8 cellular contexts compared by ENCODE assay signal in genomic region chr1:44740179-44740617, GRCh38. TPM values are rescaled to one million over a fixed set of nuclear protein-coding genes. Genes with fewer than 3 reads are reported as not detected.
DNase-seq lines count a peak whose midpoint lies in the region; FAIRE-seq and TF ChIP-seq lines count a peak whose summit lies in the region.

No MANE protein-coding gene starts in this region.

- intact Hi-C loops in CD4-positive, alpha-beta memory T cell (cut with micrococcal nuclease): no loop called here
- intact Hi-C loops in colonic mucosa (cut with DNase I): no loop called here

- POLR2A ChIA-PET in CD4-positive, alpha-beta memory T cell (lab: Charles Lee; ENCODE audit: partially characterized antibody): interaction anchor here (1.9 to 2.4 kb wide), 4 partner anchors 10 to 60 kb away, joined by 6 to 25 read pairs (median 11); partner anchors contain the start of genes PLK3, RNU5D-1 and RPS8

- H3K36me3 ChIP-seq in CD4-positive, alpha-beta memory T cell (ENCODE audit: insufficient read depth, low read length): no peaks in the 10 kb centered on the region
- H3K36me3 ChIP-seq in KMS-11 (ENCODE audit: insufficient read depth) (no peaks in the 10 kb centered on the region; the same call in 1 of the 2 replicates), colonic mucosa (no peaks in the 10 kb centered on the region)

- H3K4me1 ChIP-seq in CD4-positive, alpha-beta memory T cell (ENCODE audit: insufficient read depth, low read length): peaks cover 15% of the 10 kb centered on the region
- H3K4me1 ChIP-seq in KMS-11 (ENCODE audit: low read depth, poor library complexity, severe bottlenecking) (peaks cover 43% of the 10 kb centered on the region), colonic mucosa (peaks cover 5% of the 10 kb centered on the region)

- H3K4me2 ChIP-seq in KMS-11: peak overlapping the region; percentile 87

- no peak for FAIRE-seq in H54 (lab: Jason Lieb, UNC)

- peaks cover 0 to 2% of the 10 kb centered on the region in 2 donors for H3K36me3 Mint-ChIP-seq in CD4-positive, alpha-beta memory T cell
- H3K36me3 Mint-ChIP-seq in nephron (ENCODE audit: low read depth): peaks cover 12% of the 10 kb centered on the region

- H3K9me3 Mint-ChIP-seq in CD4-positive, alpha-beta memory T cell: no peaks in the 10 kb centered on the region
- no peaks in the 10 kb centered on the region for H3K9me3 Mint-ChIP-seq in nephron

- TF ChIP-seq POLR2A in H54 (IDR thresholded peaks at IDR 0.05; ENCODE audit: low read depth, low read length): no peak

- H3K79me2 ChIP-seq in KMS-11 (ENCODE audit: insufficient read depth, low read depth): peaks cover 54% of the 10 kb centered on the region

- peak overlapping the region; percentile 78 to 82 for H3K4me3 ChIP-seq in CD4-positive, alpha-beta memory T cell (ENCODE audit: low read length in 2 of 2)
- H3K4me3 ChIP-seq in KMS-11 (IDR thresholded peaks at IDR 0.05; ENCODE audit: insufficient read depth, low read depth, low read length) (peak overlapping the region; percentile 83), colonic mucosa (peak overlapping the region; percentile 50)

- H3K27me3 ChIP-seq in CD4-positive, alpha-beta memory T cell (ENCODE audit: insufficient read depth, low read length): no peaks in the 10 kb centered on the region
- H3K27me3 ChIP-seq in KMS-11 (ENCODE audit: insufficient read depth, low read depth) (no peaks in the 10 kb centered on the region), colonic mucosa (no peaks in the 10 kb centered on the region)

- no peak for DNase-seq in CD4-positive, alpha-beta memory T cell
- DNase-seq in colonic mucosa (peak; percentile 30), DMS 273 treated with DMSO at 0.1 percent for 48 hours (lab: John Stamatoyannopoulos, UW) (no peak), NCI-H1436 treated with DMSO at 0.1 percent for 48 hours (lab: John Stamatoyannopoulos, UW) (no peak), GM03348 (ENCODE audit: low spot score) (no peak), H54 (ENCODE audit: insufficient read length, low spot score) (no peak)

- peak overlapping the region; percentile 64 for H3K9ac ChIP-seq in KMS-11
- H3K9ac ChIP-seq in colonic mucosa (ENCODE audit: low read depth in 2 of 2, low read length in 2 of 2): peak overlapping the region; percentile 19 to 82

- H3K9me3 ChIP-seq in CD4-positive, alpha-beta memory T cell (ENCODE audit: control insufficient read depth in 1 of 2, low read length in 2 of 2): no peaks in the 10 kb centered on the region
- no peaks in the 10 kb centered on the region for H3K9me3 ChIP-seq in colonic mucosa

- TF ChIP-seq CTCF in KMS-11 (conservative IDR thresholded peaks at IDR 0.05; ENCODE audit: low read depth, low read length) (no peak), colonic mucosa (IDR thresholded peaks at IDR 0.05) (no peak), nephron (IDR thresholded peaks at IDR 0.05; ENCODE audit: unreplicated experiment in 3 of 3) (no peak)

- peak overlapping the region; percentile 92 to 98 (median 95) for H3K4me3 Mint-ChIP-seq in CD4-positive, alpha-beta memory T cell
- peak overlapping the region; percentile 90 to 97 (median 94) for H3K4me3 Mint-ChIP-seq in nephron

- CTCF ChIA-PET in CD4-positive, alpha-beta memory T cell (lab: Charles Lee; ENCODE audit: partially characterized antibody): interaction anchor here (1.3 to 2.2 kb wide), 3 partner anchors 9 to 25 kb away, joined by 3 to 11 read pairs (median 10); partner anchors contain the start of gene RNU5D-1

- H2AFZ ChIP-seq in KMS-11 (ENCODE audit: low read depth): peak overlapping the region; percentile 51; the same call in 1 of the 2 replicates

- H3K4me1 Mint-ChIP-seq in CD4-positive, alpha-beta memory T cell: peaks cover 5 to 26% (median 15%) of the 10 kb centered on the region in 4 donors
- peaks cover 16% of the 10 kb centered on the region for H3K4me1 Mint-ChIP-seq in nephron

- H3K27ac Mint-ChIP-seq in CD4-positive, alpha-beta memory T cell: peak overlapping the region in 6 of 7 donors; percentile 95 to 97 (median 96)
- H3K27ac Mint-ChIP-seq in nephron: peak overlapping the region; percentile 95 to 98 (median 97)

- no peaks in the 10 kb centered on the region for H4K20me1 ChIP-seq in KMS-11 (ENCODE audit: insufficient read depth)

- peak overlapping the region; percentile 79 for H3K27ac ChIP-seq in CD4-positive, alpha-beta memory T cell (ENCODE audit: low read depth, low read length)
- H3K27ac ChIP-seq in KMS-11: peak overlapping the region; percentile 53
- H3K27ac ChIP-seq in colonic mucosa: no peak overlapping the region

- no peaks in the 10 kb centered on the region for H3K27me3 Mint-ChIP-seq in CD4-positive, alpha-beta memory T cell
- no peaks in the 10 kb centered on the region for H3K27me3 Mint-ChIP-seq in nephron (ENCODE audit: low read depth)

RNA-seq across cellular contexts. Expression of gene KIF2C, which starts 0.6 kb away (rescaled TPM):
- 1 to 10 TPM; 1.4 to 1.5 TPM for total RNA-seq in CD4-positive, alpha-beta memory T cell
- under 1 TPM in 1 of 2 donors, not detected in 1; 0.16 TPM for polyA plus RNA-seq in CD4-positive, alpha-beta memory T cell
- 10 to 100 TPM; 13.6 to 33.2 TPM for total RNA-seq in colonic mucosa

RNA-seq across cellular contexts. Expression of gene RNU5D-1, which starts 9.2 kb away (rescaled TPM):
- total RNA-seq in CD4-positive, alpha-beta memory T cell: not detected
- not detected for polyA plus RNA-seq in CD4-positive, alpha-beta memory T cell
- not detected for total RNA-seq in colonic mucosa

RNA-seq across cellular contexts. Expression of gene RPS8, which starts 35.1 kb away (rescaled TPM):
- total RNA-seq in CD4-positive, alpha-beta memory T cell: 1,000 to 10,000 TPM; 2,728 to 2,811 TPM
- 1,000 to 10,000 TPM in 1 of 2 donors, 100 to 1,000 TPM in 1; 778 to 1,323 TPM for polyA plus RNA-seq in CD4-positive, alpha-beta memory T cell
- total RNA-seq in colonic mucosa: 1,000 to 10,000 TPM; 1,574 to 1,589 TPM

RNA-seq across cellular contexts. Expression of gene BEST4, which starts 47.8 kb away (rescaled TPM):
- total RNA-seq in CD4-positive, alpha-beta memory T cell: 1 to 10 TPM; 1.2 to 1.6 TPM
- polyA plus RNA-seq in CD4-positive, alpha-beta memory T cell: under 1 TPM in 1 of 2 donors, not detected in 1; 0.20 TPM
- total RNA-seq in colonic mucosa: 10 to 100 TPM; 26.0 to 58.9 TPM

RNA-seq across cellular contexts. Expression of gene PLK3, which starts 60.0 kb away (rescaled TPM):
- 100 to 1,000 TPM; 151 to 153 TPM for total RNA-seq in CD4-positive, alpha-beta memory T cell
- 10 to 100 TPM; 37.3 to 43.7 TPM for polyA plus RNA-seq in CD4-positive, alpha-beta memory T cell
- 1 to 10 TPM; 7.7 to 8.8 TPM for total RNA-seq in colonic mucosa

Comparison
In these comparisons a context has a peak if more than half of its experiments do, and no peak if none do; other contexts are left out.
1. RNA of gene KIF2C, which starts 0.6 kb away (total RNA-seq): 13.6 to 33.2 TPM in colonic mucosa; 1.4 to 1.5 TPM in CD4-positive, alpha-beta memory T cell; every median in the first group is over 4 times any median in the second.
2. Peak in every context shown above with its lines, with median percentiles within 50 percentile points of each other: H3K4me3 ChIP-seq.